Comparison of ENCODE assay signal across 8 cellular contexts in the genomic region with DNA sequence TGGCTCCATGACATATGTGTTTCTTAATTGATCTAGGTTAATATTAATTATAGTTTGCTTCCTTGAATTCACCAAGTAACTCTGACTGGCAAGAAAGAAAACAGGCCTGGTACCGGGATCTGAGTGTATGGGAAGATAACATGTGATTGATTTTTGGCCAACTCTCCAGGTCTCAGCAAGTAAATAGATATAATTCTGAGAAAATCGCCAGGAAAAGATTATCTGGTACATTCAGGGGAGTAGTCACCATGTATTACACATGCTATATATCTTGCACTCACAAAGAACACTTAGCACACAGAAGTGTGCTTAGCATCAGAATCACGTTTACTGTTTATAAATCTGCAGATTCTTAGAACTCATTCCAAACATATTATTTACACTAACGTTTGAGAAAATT.
"Had no signal": no experiment of that assay in that cellular context is flagged by ENCODE, and none has a peak within 500 bp of the region (broad histone marks: within the 10 kb centered on the region; RNA-seq: fewer than 3 reads in every experiment).

No MANE protein-coding gene starts in this region.

- H3K27ac Mint-ChIP-seq: GM23338, H9, IgD-negative memory B cell had no signal

- H3K4me3 Mint-ChIP-seq: GM23338, H9, IgD-negative memory B cell had no signal

- H3K27ac ChIP-seq: HL-60 had no signal

- H3K27me3 Mint-ChIP-seq: IgD-negative memory B cell had no signal

- H3K9me3 Mint-ChIP-seq: GM23338, H9 had no signal

- H3K4me2 ChIP-seq: GM23338 had no signal

- H2AFZ ChIP-seq: GM23338 had no signal

- DNase-seq: H9, HCEC 1CT had no signal

- H3K4me3 ChIP-seq: GM23338 had no signal

- FAIRE-seq: H1, H54, HepG2 had no signal

- H3K4me1 Mint-ChIP-seq: GM23338, IgD-negative memory B cell had no signal

- ATAC-seq: GM23338, HepG2 had no signal

- H3K36me3 Mint-ChIP-seq: IgD-negative memory B cell had no signal
